ENCODE assay signal across 18 cellular contexts in genomic region chr7:136058561-136058960, GRCh38.
"Had no signal": no experiment of that assay in that cellular context is flagged by ENCODE, and none has a peak within 500 bp of the region (broad histone marks: within the 10 kb centered on the region; RNA-seq: fewer than 3 reads in every experiment).

No MANE protein-coding gene starts in this region.

- H3K36me3 Mint-ChIP-seq: natural killer cell treated with Interleukin-12 subunit alpha and Interleukin-12 subunit beta and Interleukin-15 and Interleukin-18, amount 100 ng/mL, for 72 hours had no signal

- H3K4me1 ChIP-seq: breast epithelium had no signal

- DNase-seq: activated B cell treated with CpG ODN at 0.5 μM for 24 hours; activated CD4-positive, alpha-beta T cell treated with anti-CD3 and anti-CD28 coated beads for 48 hours; activated CD8-positive, alpha-beta memory T cell treated with anti-CD3 and anti-CD28 coated beads, Interleukin-2, amount 50 U/mL, for 4 hours; activated CD8-positive, alpha-beta T cell treated with anti-CD3 and anti-CD28 coated beads, Interleukin-2, amount 10 ng/mL, durations not matched to agents 7 days and 5 days; activated gamma-delta T cell treated with Interleukin-2 at 50 U/mL for 16 hours; dermis blood vessel endothelial cell; effector memory CD8-positive, alpha-beta T cell; head of caudate nucleus; kidney glomerular epithelial cell; left ventricle myocardium superior; retina; T-helper 2 cell; thyroid gland had no signal

- ATAC-seq: activated CD8-positive, alpha-beta T cell treated with anti-CD3 and anti-CD28 coated beads, Interleukin-2, amount 10 ng/mL, durations not matched to agents 7 days and 5 days; effector memory CD8-positive, alpha-beta T cell; left ventricle myocardium superior; natural killer cell treated with Interleukin-12 subunit alpha and Interleukin-12 subunit beta and Interleukin-15 and Interleukin-18, amount 100 ng/mL, for 72 hours; stimulated activated memory B cell treated with anti-CD40 and anti-IgM and Interleukin-4, amounts not matched to agents 10 μg/mL and 1 μg/mL and 100 μg/mL, for 72 hours had no signal

- H3K4me3 ChIP-seq: breast epithelium, thyroid gland had no signal

- H3K27me3 ChIP-seq: breast epithelium, thyroid gland had no signal

- H3K4me3 Mint-ChIP-seq: activated B cell treated with CpG ODN at 0.5 μM for 24 hours; activated CD8-positive, alpha-beta T cell treated with anti-CD3 and anti-CD28 coated beads, Interleukin-2, amount 10 ng/mL, durations not matched to agents 7 days and 5 days; activated naive CD8-positive, alpha-beta T cell; effector memory CD8-positive, alpha-beta T cell; memory B cell; natural killer cell treated with Interleukin-12 subunit alpha and Interleukin-12 subunit beta and Interleukin-15 and Interleukin-18, amount 100 ng/mL, for 72 hours; stimulated activated memory B cell treated with anti-CD40 and anti-IgM and Interleukin-4, amounts not matched to agents 10 μg/mL and 1 μg/mL and 100 μg/mL, for 72 hours had no signal

- H3K9me3 Mint-ChIP-seq: activated B cell treated with CpG ODN at 0.5 μM for 24 hours; effector memory CD8-positive, alpha-beta T cell; memory B cell; natural killer cell treated with Interleukin-12 subunit alpha and Interleukin-12 subunit beta and Interleukin-15 and Interleukin-18, amount 100 ng/mL, for 72 hours; stimulated activated memory B cell treated with anti-CD40 and anti-IgM and Interleukin-4, amounts not matched to agents 10 μg/mL and 1 μg/mL and 100 μg/mL, for 72 hours had no signal

- H3K27me3 Mint-ChIP-seq: activated B cell treated with CpG ODN at 0.5 μM for 24 hours; activated naive CD8-positive, alpha-beta T cell; effector memory CD8-positive, alpha-beta T cell; memory B cell; natural killer cell treated with Interleukin-12 subunit alpha and Interleukin-12 subunit beta and Interleukin-15 and Interleukin-18, amount 100 ng/mL, for 72 hours; stimulated activated memory B cell treated with anti-CD40 and anti-IgM and Interleukin-4, amounts not matched to agents 10 μg/mL and 1 μg/mL and 100 μg/mL, for 72 hours had no signal

- H3K27ac Mint-ChIP-seq: activated B cell treated with CpG ODN at 0.5 μM for 24 hours; activated CD8-positive, alpha-beta T cell treated with anti-CD3 and anti-CD28 coated beads, Interleukin-2, amount 10 ng/mL, durations not matched to agents 7 days and 5 days; activated naive CD8-positive, alpha-beta T cell; effector memory CD8-positive, alpha-beta T cell; memory B cell; natural killer cell treated with Interleukin-12 subunit alpha and Interleukin-12 subunit beta and Interleukin-15 and Interleukin-18, amount 100 ng/mL, for 72 hours; stimulated activated memory B cell treated with anti-CD40 and anti-IgM and Interleukin-4, amounts not matched to agents 10 μg/mL and 1 μg/mL and 100 μg/mL, for 72 hours had no signal

- H3K4me1 Mint-ChIP-seq: activated B cell treated with CpG ODN at 0.5 μM for 24 hours; stimulated activated memory B cell treated with anti-CD40 and anti-IgM and Interleukin-4, amounts not matched to agents 10 μg/mL and 1 μg/mL and 100 μg/mL, for 72 hours had no signal

- H3K36me3 ChIP-seq: breast epithelium, thyroid gland had no signal

- H3K9me3 ChIP-seq: breast epithelium, thyroid gland had no signal

- H3K27ac ChIP-seq: breast epithelium, thyroid gland had no signal
